Comparison of ENCODE assay signal across 14 cellular contexts in the genomic region with DNA sequence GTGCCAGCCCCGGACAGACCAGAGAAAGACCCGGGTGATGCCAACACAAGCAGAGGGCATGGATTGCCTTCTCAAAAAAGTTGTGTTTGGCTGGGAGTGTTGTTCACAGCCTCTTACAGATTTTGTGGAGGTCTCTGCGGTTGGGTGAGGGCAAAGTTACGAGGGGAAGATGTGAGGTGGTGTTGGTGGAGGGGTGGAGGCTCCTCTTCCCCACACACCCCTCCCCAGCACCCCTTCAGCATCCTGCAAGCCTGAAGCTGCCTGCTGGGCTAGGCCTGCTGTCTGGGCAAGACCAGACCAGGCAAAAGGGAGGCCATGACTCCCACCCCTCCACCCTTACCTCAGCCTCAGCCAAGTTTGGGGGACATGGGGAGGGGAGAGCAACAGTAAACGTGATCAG. TPM values are rescaled to one million over a fixed set of nuclear protein-coding genes. Genes with fewer than 3 reads are reported as not detected.
"Had no signal": no experiment of that assay in that cellular context is flagged by ENCODE, and none has a peak within 500 bp of the region (broad histone marks: within the 10 kb centered on the region; RNA-seq: fewer than 3 reads in every experiment).

No MANE protein-coding gene starts in this region.

RNA-seq across cellular contexts. Expression of a gene that starts 26.2 kb away (rescaled TPM):
- total RNA-seq: hepatocyte, kidney epithelial cell, left ventricle myocardium inferior, lung, mesothelial cell of epicardium, neural crest cell, occipital lobe, osteocyte, posterior vena cava, psoas muscle, sigmoid colon, stomach, transverse colon had no signal
- polyA plus RNA-seq: heart right ventricle had no signal

RNA-seq across cellular contexts. Expression of a gene that starts 45.2 kb away (rescaled TPM):
- total RNA-seq: left ventricle myocardium inferior, osteocyte had no signal
- polyA plus RNA-seq: hepatocyte had no signal
